ENCODE assay signal across 19 cellular contexts in genomic region chr2:158740591-158740990, GRCh38. TPM values are rescaled to one million over a fixed set of nuclear protein-coding genes. Genes with fewer than 3 reads are reported as not detected.
DNase-seq lines count a peak whose midpoint lies in the region; ATAC-seq and TF ChIP-seq lines count a peak whose summit lies in the region.
"Had no signal": no experiment of that assay in that cellular context is flagged by ENCODE, and none has a peak within 500 bp of the region (broad histone marks: within the 10 kb centered on the region; RNA-seq: fewer than 3 reads in every experiment).

No MANE protein-coding gene starts in this region.

- no peaks in the 10 kb centered on the region for H3K79me1 ChIP-seq in IMR-90 (ENCODE audit: low read depth in 1 of 2, low read length in 2 of 2)

- POLR2A ChIA-PET in IMR-90 (lab: Charles Lee; ENCODE audit: unreplicated experiment), result no interaction called here

- in situ Hi-C loops in IMR-90 (cut with MboI; ENCODE audit: low sequenced_read_pairs) (loop anchor here (10.0 kb wide), 1 partner anchor 286 kb away; the partner anchor contains the start of genes CCDC148 and PKP4), astrocyte of the cerebellum (cut with HindIII; ENCODE audit: low sequenced_read_pairs) (loop anchor here (10.0 to 25.0 kb wide), 2 partner anchors 266 to 703 kb away; no protein-coding TSS in a partner anchor), GM13977 (cut with MboI; ENCODE audit: low pct_unique_long_range_greater_than_20kb, low sequenced_read_pairs, unreplicated experiment) (loop anchor here (25.0 kb wide), 1 partner anchor 703 kb away; no protein-coding TSS in a partner anchor)

- H3K4me2 ChIP-seq in IMR-90 (ENCODE audit: low read depth, low read length), result no peak overlapping the region

- no peak for TF ChIP-seq RAD21 in IMR-90 (IDR thresholded peaks at IDR 0.05; ENCODE audit: low read length)

- no peak overlapping the region for H3K4me3 ChIP-seq in AG10803 (ENCODE audit: low read length)
- H3K4me3 ChIP-seq in IMR-90 (ENCODE audit: insufficient read depth, low read depth, low read length), result no peak overlapping the region
- H3K4me3 ChIP-seq in astrocyte of the cerebellum (ENCODE audit: low read depth, low read length), result no peak overlapping the region
- H3K4me3 ChIP-seq in foreskin fibroblast (ENCODE audit: low read depth in 1 of 2, low read length in 2 of 2), result no peak overlapping the region
- H3K4me3 ChIP-seq: mucosa of descending colon had no signal

- H3K18ac ChIP-seq in IMR-90 (ENCODE audit: low read depth, low read length), result no peak overlapping the region

- TF ChIP-seq POLR2A in IMR-90 (IDR thresholded peaks at IDR 0.05; ENCODE audit: low read depth, low read length), result no peak

- no peak overlapping the region for H3K9ac ChIP-seq in IMR-90 (ENCODE audit: low read depth, low read length)

- TF ChIP-seq CTCF in AG10803 (conservative IDR thresholded peaks at IDR 0.05; ENCODE audit: low read length) (no peak), IMR-90 (conservative IDR thresholded peaks at IDR 0.05; ENCODE audit: low read depth, low read length) (no peak), astrocyte of the cerebellum (IDR thresholded peaks at IDR 0.05; ENCODE audit: low read depth, low read length, missing control alignments) (no peak), foreskin fibroblast (IDR thresholded peaks at IDR 0.05; ENCODE audit: low read depth, low read length) (no peak), GM13977 (IDR thresholded peaks at IDR 0.05; ENCODE audit: extremely low read depth, insufficient read depth, missing control alignments) (no peak)

- no peak overlapping the region for H3K4ac ChIP-seq in IMR-90 (ENCODE audit: low read depth, low read length)

- no peak overlapping the region for H4K91ac ChIP-seq in IMR-90 (ENCODE audit: insufficient read depth, low read depth, low read length)

- H2BK15ac ChIP-seq in IMR-90 (ENCODE audit: low read depth, low read length), result no peak overlapping the region

- no peak overlapping the region for H2BK5ac ChIP-seq in IMR-90 (ENCODE audit: low read depth, low read length, poor library complexity, severe bottlenecking)

- no peak overlapping the region for H3K27ac ChIP-seq in IMR-90 (ENCODE audit: insufficient read depth, low read length)
- H3K27ac ChIP-seq: epithelial cell of prostate had no signal

- H2AK9ac ChIP-seq in IMR-90 (replicated peaks; ENCODE audit: low read depth, low read length, poor library complexity), result no peak overlapping the region

- no TSS peak for BruUV-seq in IMR-90 (replicated peaks; lab: Mats Ljungman, UMichigan)

- DNase-seq in AG10803 (ENCODE audit: low read depth), result peak; percentile 67
- DNase-seq in IMR-90, result peak; percentile 81
- DNase-seq in astrocyte of the cerebellum (ENCODE audit: low read depth), result peak; percentile 44
- peak; percentile 57 to 89 for DNase-seq in foreskin fibroblast
- DNase-seq in NCI-H774 (lab: John Stamatoyannopoulos, UW), result no peak
- no peak for DNase-seq in GM13977 (ENCODE audit: low spot score)
- DNase-seq in head of caudate nucleus, result no peak
- DNase-seq: activated CD4-positive, CD25-positive, alpha-beta regulatory T cell treated with anti-CD3 and anti-CD28 coated beads, Interleukin-2, amount 50 U/mL, for 72 hours; activated effector memory CD4-positive, alpha-beta T cell treated with Interleukin-2 at 50 U/mL for 16 hours; anterior cingulate cortex; CD4-positive, alpha-beta T cell; hippocampal formation; mucosa of descending colon; NCI-H2029; T1000 had no signal

- no peaks in the 10 kb centered on the region for H3K9me1 ChIP-seq in IMR-90 (ENCODE audit: insufficient read depth, low read length)

- H3K56ac ChIP-seq in IMR-90 (ENCODE audit: extremely low read depth, insufficient read depth, low read length), result no peak overlapping the region

- no peak overlapping the region for H2BK120ac ChIP-seq in IMR-90 (ENCODE audit: low read depth, low read length)

- H4K5ac ChIP-seq in IMR-90 (ENCODE audit: low read depth, low read length), result no peak overlapping the region

- intact Hi-C loops in IMR-90 (cut with micrococcal nuclease) (no loop called here), head of caudate nucleus (cut with DNase I) (loop anchor here (10.0 kb wide), 1 partner anchor 56 kb away; no protein-coding TSS in a partner anchor)

- H3K4me1 ChIP-seq in IMR-90 (ENCODE audit: control insufficient read depth, insufficient read depth, low read length), result no peaks in the 10 kb centered on the region

- ATAC-seq in IMR-90 (ENCODE audit: low read depth), result peak; percentile 14
- ATAC-seq in HG02981 (IDR thresholded peaks at IDR 0.05; ENCODE audit: unreplicated experiment), result no peak
- ATAC-seq: HepG2, mucosa of descending colon had no signal

- dilution Hi-C loops in IMR-90 (cut with HindIII; ENCODE audit: low sequenced_read_pairs, unreplicated experiment), result no loop called here

- no peaks in the 10 kb centered on the region for H3K9me3 ChIP-seq in IMR-90 (ENCODE audit: control insufficient read depth, insufficient read depth, low read length)
- H3K9me3 ChIP-seq: mucosa of descending colon had no signal

- peak overlapping the region; percentile 4 for H2AFZ ChIP-seq in IMR-90 (replicated peaks; ENCODE audit: low read length, poor library complexity)

- peaks cover 32% of the 10 kb centered on the region for H3K27me3 ChIP-seq in IMR-90 (ENCODE audit: control insufficient read depth, insufficient read depth, low read length)

- CTCF ChIA-PET in IMR-90 (lab: Yijun Ruan, JAX), result interaction anchor here (1.2 to 1.7 kb wide), 2 partner anchors 14 to 97 kb away, joined by 3 to 4 read pairs; no protein-coding TSS in a partner anchor

- no peak overlapping the region for H2BK20ac ChIP-seq in IMR-90 (ENCODE audit: low read depth, low read length)

- H4K8ac ChIP-seq in IMR-90 (ENCODE audit: low read depth in 2 of 2, low read length in 2 of 2), result no peak overlapping the region

- H4K20me1 ChIP-seq in IMR-90 (ENCODE audit: insufficient read depth, low read length), result no peaks in the 10 kb centered on the region

- H3K14ac ChIP-seq in IMR-90 (replicated peaks; ENCODE audit: low read depth, low read length), result no peak overlapping the region

- 19% methylated on average over 3 of the region's 4 CpGs; no CpG with 5 or more reads in 1 of the 2 experiments for WGBS in IMR-90 (ENCODE audit: extremely low coverage in 2 of 2, insufficient read length in 1 of 2), 2 experiments

- H3K36me3 ChIP-seq in IMR-90 (ENCODE audit: control insufficient read depth, insufficient read depth, low read length), result no peaks in the 10 kb centered on the region

- no peak overlapping the region for H3K23ac ChIP-seq in IMR-90 (ENCODE audit: low read depth, low read length)

- no peak overlapping the region for H2AK5ac ChIP-seq in IMR-90 (ENCODE audit: low read depth, low read length)

TF ChIP-seq in IMR-90, 13 proteins besides CTCF, POLR2A, EP300 and RAD21:
- no peak for TF ChIP-seq RCOR1 (IDR thresholded peaks at IDR 0.05; ENCODE audit: insufficient replicate concordance, low read length)
- no peak for TF ChIP-seq MAZ (IDR thresholded peaks at IDR 0.05; ENCODE audit: borderline replicate concordance, low read depth, low read length)
- TF ChIP-seq NFE2L2 (IDR thresholded peaks at IDR 0.05; ENCODE audit: low read depth, low read length), result no peak
- TF ChIP-seq RFX5 (IDR thresholded peaks at IDR 0.05; ENCODE audit: low read depth, low read length), result no peak
- TF ChIP-seq MAFK (IDR thresholded peaks at IDR 0.05; ENCODE audit: low read depth, low read length), result no peak
- TF ChIP-seq BHLHE40 (IDR thresholded peaks at IDR 0.05; ENCODE audit: low read depth, low read length), result no peak
- no peak for TF ChIP-seq SMC3 (IDR thresholded peaks at IDR 0.05; ENCODE audit: low read depth, low read length)
- no peak for TF ChIP-seq USF2 (IDR thresholded peaks at IDR 0.05; ENCODE audit: low read depth, low read length)
- TF ChIP-seq CHD1 (IDR thresholded peaks at IDR 0.05; ENCODE audit: low read depth, low read length), result no peak
- no peak for TF ChIP-seq FOS (IDR thresholded peaks at IDR 0.05; ENCODE audit: low read depth, low read length)
- no peak for TF ChIP-seq CEBPB (IDR thresholded peaks at IDR 0.05; ENCODE audit: low read depth, low read length)
- no peak for TF ChIP-seq ELK1 (IDR thresholded peaks at IDR 0.05; ENCODE audit: borderline replicate concordance, low read depth, low read length)
- no peak for TF ChIP-seq MXI1 (IDR thresholded peaks at IDR 0.05; ENCODE audit: borderline replicate concordance, low read depth, low read length)

RNA-seq across cellular contexts. Expression of gene DAPL1, which starts 54.5 kb away (rescaled TPM):
- not detected in 2 replicates for total RNA-seq in IMR-90 (2012; rRNA removed)
- polyA plus RNA-seq in IMR-90 (2012; rRNA removed), result not detected in 2 replicates
- not detected in 2 replicates for polyA plus RNA-seq in IMR-90 (2012; cell fraction: cytosol; rRNA removed)
- polyA plus RNA-seq in IMR-90 (2012; cell fraction: nucleus; rRNA removed; ENCODE audit: low replicate concordance), result not detected in 2 replicates
- total RNA-seq: CD4-positive, alpha-beta T cell; HepG2; right cardiac atrium had no signal
- polyA plus RNA-seq: HepG2, right cardiac atrium had no signal

Comparison
In these comparisons a context has a peak if more than half of its experiments do, and no peak if none do; other contexts are left out.
1. DNase-seq: peak in AG10803 (single experiment), IMR-90 (single experiment), astrocyte of the cerebellum (single experiment) and foreskin fibroblast (2 of 2); none in NCI-H774 (single experiment), GM13977 (single experiment) and head of caudate nucleus (0 of 42).